Comparison of ENCODE assay signal across 8 cellular contexts in the genomic region with DNA sequence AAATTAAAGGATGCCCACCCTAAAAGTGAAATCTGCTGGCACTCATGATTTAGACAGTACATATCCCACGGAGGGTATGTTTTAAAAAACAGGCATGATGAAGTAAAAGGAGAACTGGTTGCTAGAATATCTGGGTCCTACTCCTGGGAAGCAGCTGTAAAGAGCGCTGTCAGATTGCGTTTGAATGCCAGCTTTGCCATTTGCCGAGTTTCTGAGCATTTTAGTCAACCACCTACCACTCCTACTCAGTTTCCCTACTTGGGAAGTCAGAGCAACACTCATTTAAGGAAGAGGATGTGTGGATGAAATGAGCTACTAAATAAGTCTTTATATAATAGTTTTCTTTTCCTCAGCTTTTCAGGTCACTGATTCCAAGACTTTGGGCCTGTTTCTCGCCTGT. TPM values are rescaled to one million over a fixed set of nuclear protein-coding genes. Genes with fewer than 3 reads are reported as not detected.
DNase-seq lines count a peak whose midpoint lies in the region; ATAC-seq, FAIRE-seq and TF ChIP-seq lines count a peak whose summit lies in the region.

No MANE protein-coding gene starts in this region.

- H3K27me3 Mint-ChIP-seq in activated CD8-positive, alpha-beta T cell treated with anti-CD3 and anti-CD28 coated beads for 36 hours = no peaks in the 10 kb centered on the region

- H3K79me2 ChIP-seq in SK-N-SH (ENCODE audit: insufficient read depth) = peaks cover 41% of the 10 kb centered on the region

- no peak for TF ChIP-seq RAD21 in SK-N-SH (IDR thresholded peaks at IDR 0.05; ENCODE audit: low read length)

- no peak for FAIRE-seq in D721Med (lab: Jason Lieb, UNC)

- H3K27ac ChIP-seq in SK-N-SH (ENCODE audit: low read depth in 2 of 2, low read length in 1 of 2) = peak overlapping the region; percentile 61 to 88

- intact Hi-C loops in activated CD8-positive, alpha-beta T cell treated with anti-CD3 and anti-CD28 coated beads for 36 hours (cut with micrococcal nuclease) = no loop called here

- peak overlapping the region; percentile 89 for H3K4me3 Mint-ChIP-seq in activated CD8-positive, alpha-beta T cell treated with anti-CD3 and anti-CD28 coated beads for 36 hours

- no peak for TF ChIP-seq CTCF in SK-N-SH (IDR thresholded peaks at IDR 0.05)
- TF ChIP-seq CTCF in activated CD8-positive, alpha-beta T cell treated with anti-CD3 and anti-CD28 coated beads for 36 hours (IDR thresholded peaks at IDR 0.05) = no peak
- no peak for TF ChIP-seq CTCF in D721Med (IDR thresholded peaks at IDR 0.05; ENCODE audit: insufficient read depth, missing control alignments)

- H3K27ac Mint-ChIP-seq in activated CD8-positive, alpha-beta T cell treated with anti-CD3 and anti-CD28 coated beads for 36 hours = peak overlapping the region; percentile 99

- H2AFZ ChIP-seq in SK-N-SH (ENCODE audit: low read depth) = peak overlapping the region; percentile 87

- no peaks in the 10 kb centered on the region for H3F3A ChIP-seq in SK-N-SH (replicated peaks; ENCODE audit: insufficient read depth)

- POLR2A ChIA-PET in SK-N-SH (lab: Yijun Ruan, JAX) = interaction anchor here (2.2 to 2.7 kb wide), 2 partner anchors 30 to 330 kb away, joined by 7 to 25 read pairs; a partner anchor contains a TSS
- POLR2A ChIA-PET in activated CD8-positive, alpha-beta T cell treated with anti-CD3 and anti-CD28 coated beads for 36 hours (lab: Charles Lee) = interaction anchor here (0.6 to 2.7 kb wide), 6 partner anchors 25 to 486 kb away, joined by 3 to 11 read pairs (median 4); no protein-coding TSS in a partner anchor

- H4K20me1 ChIP-seq in SK-N-SH (ENCODE audit: insufficient read depth) = no peaks in the 10 kb centered on the region

- TF ChIP-seq EP300 in SK-N-SH (IDR thresholded peaks at IDR 0.05; ENCODE audit: borderline replicate concordance in 1 of 2, low read depth in 1 of 2, low read length in 1 of 2) = no peak

- H3K9me2 ChIP-seq in SK-N-SH = no peaks in the 10 kb centered on the region

- CTCF ChIA-PET in SK-N-SH (lab: Yijun Ruan, JAX) = interaction anchor here (1.5 to 4.3 kb wide), 6 partner anchors 11 to 657 kb away, joined by 3 to 19 read pairs (median 6); no protein-coding TSS in a partner anchor
- CTCF ChIA-PET in activated CD8-positive, alpha-beta T cell treated with anti-CD3 and anti-CD28 coated beads for 36 hours (lab: Charles Lee) = no interaction called here

- H3K4me1 ChIP-seq in SK-N-SH (ENCODE audit: control insufficient read depth in 1 of 2, insufficient read depth in 2 of 2, low read depth in 1 of 2, low read length in 1 of 2) = peaks cover 0 to 21% of the 10 kb centered on the region in 2 experiments; a peak in 2 of 4 replicates

- H3K27me3 ChIP-seq in SK-N-SH (ENCODE audit: insufficient read depth) = no peaks in the 10 kb centered on the region

- peaks cover 42% of the 10 kb centered on the region for H3K36me3 Mint-ChIP-seq in activated CD8-positive, alpha-beta T cell treated with anti-CD3 and anti-CD28 coated beads for 36 hours (ENCODE audit: low read depth)

- H3K36me3 ChIP-seq in SK-N-SH (replicated peaks in 1 of 2; ENCODE audit: control insufficient read depth in 1 of 2, insufficient read depth in 2 of 2, low read length in 1 of 2) = peaks cover 12 to 22% of the 10 kb centered on the region in 2 experiments

- H3K4me2 ChIP-seq in SK-N-SH = peak overlapping the region; percentile 72

- peaks cover 34% of the 10 kb centered on the region for H3K4me1 Mint-ChIP-seq in activated CD8-positive, alpha-beta T cell treated with anti-CD3 and anti-CD28 coated beads for 36 hours (ENCODE audit: low read depth)

- no peaks in the 10 kb centered on the region for H3K9me3 ChIP-seq in SK-N-SH

- H3K9me3 Mint-ChIP-seq in activated CD8-positive, alpha-beta T cell treated with anti-CD3 and anti-CD28 coated beads for 36 hours = no peaks in the 10 kb centered on the region

- DNase-seq in SK-N-SH (no peak), superior temporal gyrus (ENCODE audit: extremely low spot score) (peak; percentile 35), D721Med (ENCODE audit: insufficient read length, low spot score) (no peak), NCI-H1092 treated with DMSO at 0.1 percent for 48 hours (lab: John Stamatoyannopoulos, UW) (no peak)
- DNase-seq in activated CD8-positive, alpha-beta T cell treated with anti-CD3 and anti-CD28 coated beads for 36 hours = peak; percentile 7
- DNase-seq in effector CD8-positive, alpha-beta T cell (lab: John Stamatoyannopoulos, UW) = no peak

- no peak for ATAC-seq in SK-N-SH treated with all-trans-retinoic acid at 6 μM for 48 hours
- ATAC-seq in activated CD8-positive, alpha-beta T cell treated with anti-CD3 and anti-CD28 coated beads for 36 hours = no peak

- WGBS in SK-N-SH (ENCODE audit: low lambda C conversion rate) = 5% methylated on average over 5 of the region's 5 CpGs

- peak overlapping the region; percentile 79 to 85 for H3K4me3 ChIP-seq in SK-N-SH (ENCODE audit: low read depth in 2 of 2, low read length in 1 of 2)
- H3K4me3 ChIP-seq in iPS-11a (ENCODE audit: low read depth, low read length) = peak overlapping the region; percentile 94

- H3K9ac ChIP-seq in SK-N-SH = peak overlapping the region; percentile 65

TF ChIP-seq in SK-N-SH, 30 proteins besides CTCF, POLR2A, EP300 and RAD21 (continues in another document):
- TF ChIP-seq JUND (IDR thresholded peaks at IDR 0.05) = no peak
- no peak for TF ChIP-seq FOSL2 (IDR thresholded peaks at IDR 0.05; ENCODE audit: borderline replicate concordance, low read depth)
- TF ChIP-seq, protein P1, sequence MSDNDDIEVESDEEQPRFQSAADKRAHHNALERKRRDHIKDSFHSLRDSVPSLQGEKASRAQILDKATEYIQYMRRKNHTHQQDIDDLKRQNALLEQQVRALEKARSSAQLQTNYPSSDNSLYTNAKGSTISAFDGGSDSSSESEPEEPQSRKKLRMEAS (IDR thresholded peaks at IDR 0.05; ENCODE audit: low read depth) = no peak
- TF ChIP-seq, protein P2, sequence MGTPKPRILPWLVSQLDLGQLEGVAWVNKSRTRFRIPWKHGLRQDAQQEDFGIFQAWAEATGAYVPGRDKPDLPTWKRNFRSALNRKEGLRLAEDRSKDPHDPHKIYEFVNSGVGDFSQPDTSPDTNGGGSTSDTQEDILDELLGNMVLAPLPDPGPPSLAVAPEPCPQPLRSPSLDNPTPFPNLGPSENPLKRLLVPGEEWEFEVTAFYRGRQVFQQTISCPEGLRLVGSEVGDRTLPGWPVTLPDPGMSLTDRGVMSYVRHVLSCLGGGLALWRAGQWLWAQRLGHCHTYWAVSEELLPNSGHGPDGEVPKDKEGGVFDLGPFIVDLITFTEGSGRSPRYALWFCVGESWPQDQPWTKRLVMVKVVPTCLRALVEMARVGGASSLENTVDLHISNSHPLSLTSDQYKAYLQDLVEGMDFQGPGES (IDR thresholded peaks at IDR 0.05; ENCODE audit: low read depth, low read length) = no peak
- no peak for TF ChIP-seq TAF1 (IDR thresholded peaks at IDR 0.05; ENCODE audit: borderline replicate concordance, low read depth, low read length)
- no peak for TF ChIP-seq EZH2phosphoT487 (IDR thresholded peaks at IDR 0.05; ENCODE audit: borderline replicate concordance, low read depth)

TF ChIP-seq in SK-N-SH treated with all-trans-retinoic acid at 6 μM for 48 hours, 23 proteins besides CTCF, POLR2A, EP300 and RAD21 (continues in another document):
- TF ChIP-seq OSR1 (CRISPR knock-in tag; IDR thresholded peaks at IDR 0.05) (no peak), TCF4 (CRISPR knock-in tag; IDR thresholded peaks at IDR 0.05; ENCODE audit: borderline replicate concordance) (no peak), SNAI2 (CRISPR knock-in tag; IDR thresholded peaks at IDR 0.05) (no peak)
- TF ChIP-seq, protein P3, sequence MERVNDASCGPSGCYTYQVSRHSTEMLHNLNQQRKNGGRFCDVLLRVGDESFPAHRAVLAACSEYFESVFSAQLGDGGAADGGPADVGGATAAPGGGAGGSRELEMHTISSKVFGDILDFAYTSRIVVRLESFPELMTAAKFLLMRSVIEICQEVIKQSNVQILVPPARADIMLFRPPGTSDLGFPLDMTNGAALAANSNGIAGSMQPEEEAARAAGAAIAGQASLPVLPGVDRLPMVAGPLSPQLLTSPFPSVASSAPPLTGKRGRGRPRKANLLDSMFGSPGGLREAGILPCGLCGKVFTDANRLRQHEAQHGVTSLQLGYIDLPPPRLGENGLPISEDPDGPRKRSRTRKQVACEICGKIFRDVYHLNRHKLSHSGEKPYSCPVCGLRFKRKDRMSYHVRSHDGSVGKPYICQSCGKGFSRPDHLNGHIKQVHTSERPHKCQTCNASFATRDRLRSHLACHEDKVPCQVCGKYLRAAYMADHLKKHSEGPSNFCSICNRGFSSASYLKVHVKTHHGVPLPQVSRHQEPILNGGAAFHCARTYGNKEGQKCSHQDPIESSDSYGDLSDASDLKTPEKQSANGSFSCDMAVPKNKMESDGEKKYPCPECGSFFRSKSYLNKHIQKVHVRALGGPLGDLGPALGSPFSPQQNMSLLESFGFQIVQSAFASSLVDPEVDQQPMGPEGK (CRISPR knock-in tag; IDR thresholded peaks at IDR 0.05; ENCODE audit: borderline replicate concordance) = no peak
- TF ChIP-seq, protein P4, sequence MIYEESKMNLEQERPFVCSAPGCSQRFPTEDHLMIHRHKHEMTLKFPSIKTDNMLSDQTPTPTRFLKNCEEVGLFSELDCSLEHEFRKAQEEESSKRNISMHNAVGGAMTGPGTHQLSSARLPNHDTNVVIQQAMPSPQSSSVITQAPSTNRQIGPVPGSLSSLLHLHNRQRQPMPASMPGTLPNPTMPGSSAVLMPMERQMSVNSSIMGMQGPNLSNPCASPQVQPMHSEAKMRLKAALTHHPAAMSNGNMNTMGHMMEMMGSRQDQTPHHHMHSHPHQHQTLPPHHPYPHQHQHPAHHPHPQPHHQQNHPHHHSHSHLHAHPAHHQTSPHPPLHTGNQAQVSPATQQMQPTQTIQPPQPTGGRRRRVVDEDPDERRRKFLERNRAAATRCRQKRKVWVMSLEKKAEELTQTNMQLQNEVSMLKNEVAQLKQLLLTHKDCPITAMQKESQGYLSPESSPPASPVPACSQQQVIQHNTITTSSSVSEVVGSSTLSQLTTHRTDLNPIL (CRISPR knock-in tag; IDR thresholded peaks at IDR 0.05; ENCODE audit: low read depth) = no peak

RNA-seq across cellular contexts. Expression of a gene that starts 1.1 kb away (rescaled TPM):
- polyA plus RNA-seq in SK-N-SH (2012; rRNA removed) = 13.9 and 17.6 TPM in 2 replicates
- 19.6 and 24.9 TPM in 2 replicates for polyA plus RNA-seq in SK-N-SH (2012; cell fraction: cytosol; rRNA removed)
- 7.5 and 9.7 TPM in 2 replicates for polyA plus RNA-seq in SK-N-SH (2012; cell fraction: nucleus; rRNA removed)
- total RNA-seq in activated CD8-positive, alpha-beta T cell treated with anti-CD3 and anti-CD28 coated beads for 36 hours = 10 to 100 TPM; 10.1 to 11.1 TPM

Comparison
In these comparisons a context has a peak if more than half of its experiments do, and no peak if none do; other contexts are left out.
1. DNase-seq: peak in activated CD8-positive, alpha-beta T cell treated with anti-CD3 and anti-CD28 coated beads for 36 hours (single experiment) and superior temporal gyrus (single experiment); none in SK-N-SH (single experiment), D721Med (single experiment), NCI-H1092 treated with DMSO at 0.1 percent for 48 hours (single experiment) and effector CD8-positive, alpha-beta T cell (single experiment).